2 cellular contexts compared by ENCODE assay signal in genomic region chr22:23831781-23832180, GRCh38.
TF ChIP-seq lines count a peak whose summit lies in the region.

No MANE protein-coding gene starts in this region.

TF ChIP-seq in SK-N-SH, 30 proteins besides CTCF, POLR2A, EP300 and RAD21 (continued from another document):
- TF ChIP-seq PBX3 (IDR thresholded peaks at IDR 0.05) (no peak), ELF1 (IDR thresholded peaks at IDR 0.05) (no peak), FOXJ3 (CRISPR knock-in tag; IDR thresholded peaks at IDR 0.05) (no peak), GATA2 (CRISPR knock-in tag; IDR thresholded peaks at IDR 0.05) (no peak), REST (IDR thresholded peaks at IDR 0.05; ENCODE audit: low read depth, low read length) (no peak), USF2 (IDR thresholded peaks at IDR 0.05; ENCODE audit: borderline replicate concordance, low read depth, low read length) (no peak), MEF2A (IDR thresholded peaks at IDR 0.05; ENCODE audit: borderline replicate concordance, low read depth) (no peak)

TF ChIP-seq in SK-N-SH treated with all-trans-retinoic acid at 6 μM for 48 hours, 23 proteins besides CTCF, POLR2A, EP300 and RAD21 (continued from another document):
- no peak for TF ChIP-seq TSHZ2 (CRISPR knock-in tag; IDR thresholded peaks at IDR 0.05)
- no peak for TF ChIP-seq GLIS3 (CRISPR knock-in tag; IDR thresholded peaks at IDR 0.05)
- no peak for TF ChIP-seq BACH2 (CRISPR knock-in tag; IDR thresholded peaks at IDR 0.05; ENCODE audit: borderline replicate concordance)
- no peak for TF ChIP-seq ISL1 (CRISPR knock-in tag; IDR thresholded peaks at IDR 0.05)
- TF ChIP-seq ARNTL (CRISPR knock-in tag; IDR thresholded peaks at IDR 0.05; ENCODE audit: borderline replicate concordance, low read depth) = no peak
- no peak for TF ChIP-seq ZFP3 (CRISPR knock-in tag; IDR thresholded peaks at IDR 0.05)
- no peak for TF ChIP-seq CSRNP3 (CRISPR knock-in tag; IDR thresholded peaks at IDR 0.05)
- no peak for TF ChIP-seq TOX (CRISPR knock-in tag; IDR thresholded peaks at IDR 0.05; ENCODE audit: borderline replicate concordance)
- no peak for TF ChIP-seq PPARA (CRISPR knock-in tag; IDR thresholded peaks at IDR 0.05; ENCODE audit: borderline replicate concordance)
- no peak for TF ChIP-seq ZFP30 (CRISPR knock-in tag; IDR thresholded peaks at IDR 0.05)
- no peak for TF ChIP-seq RARB (CRISPR knock-in tag; IDR thresholded peaks at IDR 0.05)
- TF ChIP-seq ZNF565 (CRISPR knock-in tag; conservative IDR thresholded peaks at IDR 0.05; ENCODE audit: low read depth) = no peak
- no peak for TF ChIP-seq ZNF70 (CRISPR knock-in tag; IDR thresholded peaks at IDR 0.05)
- TF ChIP-seq ZC3H10 (CRISPR knock-in tag; IDR thresholded peaks at IDR 0.05) = no peak
- TF ChIP-seq POU6F1 (CRISPR knock-in tag; IDR thresholded peaks at IDR 0.05; ENCODE audit: borderline replicate concordance, low read depth) = no peak
- TF ChIP-seq CREB5 (CRISPR knock-in tag; IDR thresholded peaks at IDR 0.05; ENCODE audit: low read depth) = no peak
